ENCODE assay signal across 2 cellular contexts in the genomic region with DNA sequence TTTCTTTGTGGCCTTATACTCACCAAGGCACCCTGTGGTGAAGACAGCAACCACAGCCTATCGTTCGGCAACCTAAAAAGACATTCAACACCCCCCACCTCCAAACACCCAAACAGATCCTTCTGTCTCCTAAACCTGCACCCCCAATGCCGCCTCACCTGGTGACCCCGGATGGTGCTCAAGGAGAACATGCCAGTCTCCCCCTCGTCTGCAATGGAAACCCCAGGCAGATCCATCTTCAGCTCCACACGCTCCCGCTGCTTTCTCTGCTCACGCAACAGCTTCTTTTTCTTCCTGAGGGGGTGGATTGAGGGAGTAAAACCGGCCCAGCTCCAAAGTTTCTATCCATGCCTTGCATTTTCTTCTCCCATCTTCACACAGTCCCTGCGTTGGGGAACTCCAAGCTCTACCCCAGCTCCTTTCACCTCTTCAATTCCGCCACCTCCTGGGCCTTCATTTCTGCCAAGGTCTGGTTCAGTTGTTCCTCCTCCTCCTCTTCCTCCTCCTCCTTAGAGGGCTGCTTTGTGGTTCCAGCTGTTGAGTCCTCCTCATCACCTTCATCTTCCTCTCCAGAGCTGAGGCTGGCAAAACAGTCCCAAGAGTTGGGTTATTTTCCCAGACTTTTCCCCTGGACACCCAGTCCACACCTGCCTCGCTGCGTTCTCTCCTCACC.
TF ChIP-seq lines count a peak whose summit lies in the region.

No MANE protein-coding gene starts in this region.

TF ChIP-seq in SK-N-SH, 30 proteins besides CTCF, POLR2A, EP300 and RAD21:
- TF ChIP-seq SIN3A (IDR thresholded peaks at IDR 0.05; ENCODE audit: borderline replicate concordance, low read depth, low read length) (peak; percentile 28; the same call in 1 of the 2 replicates), NRF1 (IDR thresholded peaks at IDR 0.05; ENCODE audit: low read depth, low read length) (no peak), FOSL2 (IDR thresholded peaks at IDR 0.05; ENCODE audit: borderline replicate concordance, low read depth) (no peak), ELF1 (IDR thresholded peaks at IDR 0.05) (no peak), RXRA (IDR thresholded peaks at IDR 0.05; ENCODE audit: borderline replicate concordance, low read depth) (no peak)
- TF ChIP-seq, protein P1, sequence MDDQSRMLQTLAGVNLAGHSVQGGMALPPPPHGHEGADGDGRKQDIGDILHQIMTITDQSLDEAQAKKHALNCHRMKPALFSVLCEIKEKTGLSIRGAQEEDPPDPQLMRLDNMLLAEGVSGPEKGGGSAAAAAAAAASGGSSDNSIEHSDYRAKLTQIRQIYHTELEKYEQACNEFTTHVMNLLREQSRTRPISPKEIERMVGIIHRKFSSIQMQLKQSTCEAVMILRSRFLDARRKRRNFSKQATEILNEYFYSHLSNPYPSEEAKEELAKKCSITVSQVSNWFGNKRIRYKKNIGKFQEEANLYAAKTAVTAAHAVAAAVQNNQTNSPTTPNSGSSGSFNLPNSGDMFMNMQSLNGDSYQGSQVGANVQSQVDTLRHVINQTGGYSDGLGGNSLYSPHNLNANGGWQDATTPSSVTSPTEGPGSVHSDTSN (IDR thresholded peaks at IDR 0.05): no peak
- TF ChIP-seq, protein P2, sequence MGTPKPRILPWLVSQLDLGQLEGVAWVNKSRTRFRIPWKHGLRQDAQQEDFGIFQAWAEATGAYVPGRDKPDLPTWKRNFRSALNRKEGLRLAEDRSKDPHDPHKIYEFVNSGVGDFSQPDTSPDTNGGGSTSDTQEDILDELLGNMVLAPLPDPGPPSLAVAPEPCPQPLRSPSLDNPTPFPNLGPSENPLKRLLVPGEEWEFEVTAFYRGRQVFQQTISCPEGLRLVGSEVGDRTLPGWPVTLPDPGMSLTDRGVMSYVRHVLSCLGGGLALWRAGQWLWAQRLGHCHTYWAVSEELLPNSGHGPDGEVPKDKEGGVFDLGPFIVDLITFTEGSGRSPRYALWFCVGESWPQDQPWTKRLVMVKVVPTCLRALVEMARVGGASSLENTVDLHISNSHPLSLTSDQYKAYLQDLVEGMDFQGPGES (IDR thresholded peaks at IDR 0.05; ENCODE audit: low read depth, low read length): no peak

TF ChIP-seq in SK-N-SH treated with all-trans-retinoic acid at 6 μM for 48 hours, 23 proteins besides CTCF, POLR2A, EP300 and RAD21:
- TF ChIP-seq, protein P3, sequence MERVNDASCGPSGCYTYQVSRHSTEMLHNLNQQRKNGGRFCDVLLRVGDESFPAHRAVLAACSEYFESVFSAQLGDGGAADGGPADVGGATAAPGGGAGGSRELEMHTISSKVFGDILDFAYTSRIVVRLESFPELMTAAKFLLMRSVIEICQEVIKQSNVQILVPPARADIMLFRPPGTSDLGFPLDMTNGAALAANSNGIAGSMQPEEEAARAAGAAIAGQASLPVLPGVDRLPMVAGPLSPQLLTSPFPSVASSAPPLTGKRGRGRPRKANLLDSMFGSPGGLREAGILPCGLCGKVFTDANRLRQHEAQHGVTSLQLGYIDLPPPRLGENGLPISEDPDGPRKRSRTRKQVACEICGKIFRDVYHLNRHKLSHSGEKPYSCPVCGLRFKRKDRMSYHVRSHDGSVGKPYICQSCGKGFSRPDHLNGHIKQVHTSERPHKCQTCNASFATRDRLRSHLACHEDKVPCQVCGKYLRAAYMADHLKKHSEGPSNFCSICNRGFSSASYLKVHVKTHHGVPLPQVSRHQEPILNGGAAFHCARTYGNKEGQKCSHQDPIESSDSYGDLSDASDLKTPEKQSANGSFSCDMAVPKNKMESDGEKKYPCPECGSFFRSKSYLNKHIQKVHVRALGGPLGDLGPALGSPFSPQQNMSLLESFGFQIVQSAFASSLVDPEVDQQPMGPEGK (CRISPR knock-in tag; IDR thresholded peaks at IDR 0.05; ENCODE audit: borderline replicate concordance): no peak
- no peak for TF ChIP-seq ISL1 (CRISPR knock-in tag; IDR thresholded peaks at IDR 0.05)
- TF ChIP-seq, protein P4, sequence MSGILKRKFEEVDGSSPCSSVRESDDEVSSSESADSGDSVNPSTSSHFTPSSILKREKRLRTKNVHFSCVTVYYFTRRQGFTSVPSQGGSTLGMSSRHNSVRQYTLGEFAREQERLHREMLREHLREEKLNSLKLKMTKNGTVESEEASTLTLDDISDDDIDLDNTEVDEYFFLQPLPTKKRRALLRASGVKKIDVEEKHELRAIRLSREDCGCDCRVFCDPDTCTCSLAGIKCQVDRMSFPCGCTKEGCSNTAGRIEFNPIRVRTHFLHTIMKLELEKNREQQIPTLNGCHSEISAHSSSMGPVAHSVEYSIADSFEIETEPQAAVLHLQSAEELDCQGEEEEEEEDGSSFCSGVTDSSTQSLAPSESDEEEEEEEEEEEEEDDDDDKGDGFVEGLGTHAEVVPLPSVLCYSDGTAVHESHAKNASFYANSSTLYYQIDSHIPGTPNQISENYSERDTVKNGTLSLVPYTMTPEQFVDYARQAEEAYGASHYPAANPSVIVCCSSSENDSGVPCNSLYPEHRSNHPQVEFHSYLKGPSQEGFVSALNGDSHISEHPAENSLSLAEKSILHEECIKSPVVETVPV (CRISPR knock-in tag; IDR thresholded peaks at IDR 0.05): no peak
- no peak for TF ChIP-seq PPARA (CRISPR knock-in tag; IDR thresholded peaks at IDR 0.05; ENCODE audit: borderline replicate concordance)
- TF ChIP-seq ZNF70 (CRISPR knock-in tag; IDR thresholded peaks at IDR 0.05): no peak
- no peak for TF ChIP-seq CSDC2 (CRISPR knock-in tag; IDR thresholded peaks at IDR 0.05)
- no peak for TF ChIP-seq GLIS3 (CRISPR knock-in tag; IDR thresholded peaks at IDR 0.05)
- TF ChIP-seq, protein P5, sequence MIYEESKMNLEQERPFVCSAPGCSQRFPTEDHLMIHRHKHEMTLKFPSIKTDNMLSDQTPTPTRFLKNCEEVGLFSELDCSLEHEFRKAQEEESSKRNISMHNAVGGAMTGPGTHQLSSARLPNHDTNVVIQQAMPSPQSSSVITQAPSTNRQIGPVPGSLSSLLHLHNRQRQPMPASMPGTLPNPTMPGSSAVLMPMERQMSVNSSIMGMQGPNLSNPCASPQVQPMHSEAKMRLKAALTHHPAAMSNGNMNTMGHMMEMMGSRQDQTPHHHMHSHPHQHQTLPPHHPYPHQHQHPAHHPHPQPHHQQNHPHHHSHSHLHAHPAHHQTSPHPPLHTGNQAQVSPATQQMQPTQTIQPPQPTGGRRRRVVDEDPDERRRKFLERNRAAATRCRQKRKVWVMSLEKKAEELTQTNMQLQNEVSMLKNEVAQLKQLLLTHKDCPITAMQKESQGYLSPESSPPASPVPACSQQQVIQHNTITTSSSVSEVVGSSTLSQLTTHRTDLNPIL (CRISPR knock-in tag; IDR thresholded peaks at IDR 0.05; ENCODE audit: low read depth): no peak
- TF ChIP-seq SNAI2 (CRISPR knock-in tag; IDR thresholded peaks at IDR 0.05): no peak
- TF ChIP-seq, protein P6, sequence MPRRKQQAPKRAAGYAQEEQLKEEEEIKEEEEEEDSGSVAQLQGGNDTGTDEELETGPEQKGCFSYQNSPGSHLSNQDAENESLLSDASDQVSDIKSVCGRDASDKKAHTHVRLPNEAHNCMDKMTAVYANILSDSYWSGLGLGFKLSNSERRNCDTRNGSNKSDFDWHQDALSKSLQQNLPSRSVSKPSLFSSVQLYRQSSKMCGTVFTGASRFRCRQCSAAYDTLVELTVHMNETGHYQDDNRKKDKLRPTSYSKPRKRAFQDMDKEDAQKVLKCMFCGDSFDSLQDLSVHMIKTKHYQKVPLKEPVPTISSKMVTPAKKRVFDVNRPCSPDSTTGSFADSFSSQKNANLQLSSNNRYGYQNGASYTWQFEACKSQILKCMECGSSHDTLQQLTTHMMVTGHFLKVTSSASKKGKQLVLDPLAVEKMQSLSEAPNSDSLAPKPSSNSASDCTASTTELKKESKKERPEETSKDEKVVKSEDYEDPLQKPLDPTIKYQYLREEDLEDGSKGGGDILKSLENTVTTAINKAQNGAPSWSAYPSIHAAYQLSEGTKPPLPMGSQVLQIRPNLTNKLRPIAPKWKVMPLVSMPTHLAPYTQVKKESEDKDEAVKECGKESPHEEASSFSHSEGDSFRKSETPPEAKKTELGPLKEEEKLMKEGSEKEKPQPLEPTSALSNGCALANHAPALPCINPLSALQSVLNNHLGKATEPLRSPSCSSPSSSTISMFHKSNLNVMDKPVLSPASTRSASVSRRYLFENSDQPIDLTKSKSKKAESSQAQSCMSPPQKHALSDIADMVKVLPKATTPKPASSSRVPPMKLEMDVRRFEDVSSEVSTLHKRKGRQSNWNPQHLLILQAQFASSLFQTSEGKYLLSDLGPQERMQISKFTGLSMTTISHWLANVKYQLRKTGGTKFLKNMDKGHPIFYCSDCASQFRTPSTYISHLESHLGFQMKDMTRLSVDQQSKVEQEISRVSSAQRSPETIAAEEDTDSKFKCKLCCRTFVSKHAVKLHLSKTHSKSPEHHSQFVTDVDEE (CRISPR knock-in tag; IDR thresholded peaks at IDR 0.05): no peak
- no peak for TF ChIP-seq OSR1 (CRISPR knock-in tag; IDR thresholded peaks at IDR 0.05)
